In genomic region chr1:223123238-223123976, GRCh38 we compare ENCODE assay signal across 8 cellular contexts. TPM values are rescaled to one million over a fixed set of nuclear protein-coding genes. Genes with fewer than 3 reads are reported as not detected.
DNase-seq lines count a peak whose midpoint lies in the region; ATAC-seq and TF ChIP-seq lines count a peak whose summit lies in the region.

No MANE protein-coding gene starts in this region.

- H2AK5ac ChIP-seq in trophoblast cell (ENCODE audit: low read length): no peak overlapping the region

- H3K27me3 ChIP-seq in DND-41 (ENCODE audit: insufficient read depth, low read length, poor library complexity) (no peaks in the 10 kb centered on the region), trophoblast cell (ENCODE audit: insufficient read depth, low read length) (no peaks in the 10 kb centered on the region)

- H3K4me3 Mint-ChIP-seq in activated T-helper 1 cell treated with anti-CD3 and anti-CD28 coated beads, Interleukin-12 subunit alpha, Interleukin-12 subunit beta, Interleukin-2, Interleukin-4 antibody, amounts not matched to agents 30 ng/mL and 10 ng/mL and 1 ng/mL, durations not matched to agents 14 hours and 24 hours and 36 hours: peak overlapping the region; percentile 31

- H3K4me2 ChIP-seq in DND-41 (ENCODE audit: insufficient read depth, low read length) (no peak overlapping the region), trophoblast cell (ENCODE audit: low read length) (peak overlapping the region; percentile 38)

- H4K8ac ChIP-seq in trophoblast cell (ENCODE audit: low read depth, low read length): peak overlapping the region; percentile 4

- intact Hi-C loops in activated T-helper 1 cell treated with anti-CD3 and anti-CD28 coated beads, Interleukin-12 subunit alpha, Interleukin-12 subunit beta, Interleukin-2, Interleukin-4 antibody, amounts not matched to agents 30 ng/mL and 10 ng/mL and 1 ng/mL, durations not matched to agents 14 hours and 24 hours and 36 hours (cut with micrococcal nuclease): loop anchor here (1.0 to 10.0 kb wide), 5 partner anchors 20 to 658 kb away; partner anchors contain the start of genes FAM177B and TLR5

- H3K4me1 Mint-ChIP-seq in activated T-helper 1 cell treated with anti-CD3 and anti-CD28 coated beads, Interleukin-12 subunit alpha, Interleukin-12 subunit beta, Interleukin-2, Interleukin-4 antibody, amounts not matched to agents 30 ng/mL and 10 ng/mL and 1 ng/mL, durations not matched to agents 14 hours and 24 hours and 36 hours (ENCODE audit: low read depth): peaks cover 8% of the 10 kb centered on the region

- H3K9me3 Mint-ChIP-seq in activated T-helper 1 cell treated with anti-CD3 and anti-CD28 coated beads, Interleukin-12 subunit alpha, Interleukin-12 subunit beta, Interleukin-2, Interleukin-4 antibody, amounts not matched to agents 30 ng/mL and 10 ng/mL and 1 ng/mL, durations not matched to agents 14 hours and 24 hours and 36 hours: no peaks in the 10 kb centered on the region

- H3K14ac ChIP-seq in trophoblast cell (ENCODE audit: low read length): no peak overlapping the region

- no peak overlapping the region for H3K18ac ChIP-seq in trophoblast cell (ENCODE audit: low read length)

- H3K36me3 Mint-ChIP-seq in activated T-helper 1 cell treated with anti-CD3 and anti-CD28 coated beads, Interleukin-12 subunit alpha, Interleukin-12 subunit beta, Interleukin-2, Interleukin-4 antibody, amounts not matched to agents 30 ng/mL and 10 ng/mL and 1 ng/mL, durations not matched to agents 14 hours and 24 hours and 36 hours (ENCODE audit: low read depth): no peaks in the 10 kb centered on the region

- H3K9me3 ChIP-seq in DND-41 (ENCODE audit: insufficient read depth, low read length, severe bottlenecking) (no peaks in the 10 kb centered on the region), trophoblast cell (ENCODE audit: insufficient read depth, low read depth, low read length) (no peaks in the 10 kb centered on the region)

- H4K91ac ChIP-seq in trophoblast cell (ENCODE audit: low read depth, low read length): no peak overlapping the region

- H3K9ac ChIP-seq in DND-41 (ENCODE audit: low read depth, low read length) (no peak overlapping the region), trophoblast cell (ENCODE audit: low read length) (no peak overlapping the region)

- H3K4me1 ChIP-seq in DND-41 (ENCODE audit: insufficient read depth, low read length) (no peaks in the 10 kb centered on the region), trophoblast cell (ENCODE audit: control insufficient read depth in 1 of 2, insufficient read depth in 2 of 2, low read length in 2 of 2) (peaks cover 12 to 17% of the 10 kb centered on the region in 2 experiments)

- ATAC-seq in DND-41 (ENCODE audit: insufficient read depth, low read depth) (peak; percentile 85), GM21576 (IDR thresholded peaks at IDR 0.05; ENCODE audit: unreplicated experiment) (peak; percentile 94)

- H3K36me3 ChIP-seq in DND-41 (ENCODE audit: insufficient read depth, low read length) (no peaks in the 10 kb centered on the region), trophoblast cell (ENCODE audit: control insufficient read depth in 1 of 2, insufficient read depth in 2 of 2, low read length in 2 of 2) (no peaks in the 10 kb centered on the region)

- peaks cover 7% of the 10 kb centered on the region for H3K27me3 Mint-ChIP-seq in activated T-helper 1 cell treated with anti-CD3 and anti-CD28 coated beads, Interleukin-12 subunit alpha, Interleukin-12 subunit beta, Interleukin-2, Interleukin-4 antibody, amounts not matched to agents 30 ng/mL and 10 ng/mL and 1 ng/mL, durations not matched to agents 14 hours and 24 hours and 36 hours (ENCODE audit: insufficient read depth)

- WGBS in trophoblast cell (ENCODE audit: extremely low coverage, insufficient coverage, insufficient read length): no CpG with 5 or more reads among the region's 16 CpGs

- no peak overlapping the region for H2AFZ ChIP-seq in DND-41 (ENCODE audit: low read depth, low read length)
- H2AFZ ChIP-seq in trophoblast cell (ENCODE audit: insufficient read depth, low read length, poor library complexity): no peak overlapping the region

- H3K79me1 ChIP-seq in trophoblast cell (ENCODE audit: low read length): peaks cover 8% of the 10 kb centered on the region

- H3K27ac ChIP-seq in DND-41 (ENCODE audit: low read length) (no peak overlapping the region), trophoblast cell (ENCODE audit: low read depth, low read length) (peak overlapping the region; percentile 1)

- H3K27ac Mint-ChIP-seq in activated T-helper 1 cell treated with anti-CD3 and anti-CD28 coated beads, Interleukin-12 subunit alpha, Interleukin-12 subunit beta, Interleukin-2, Interleukin-4 antibody, amounts not matched to agents 30 ng/mL and 10 ng/mL and 1 ng/mL, durations not matched to agents 14 hours and 24 hours and 36 hours: no peak overlapping the region

- DNase-seq in DND-41 (peak; percentile 54), RPMI8226 (peak; percentile 83), fibroblast of the conjunctiva (ENCODE audit: low read depth) (peak; percentile 32), trophoblast cell (peak; percentile 51 to 87), ureter (ENCODE audit: low spot score) (peak; percentile 73)
- DNase-seq in Jurkat, Clone E6-1 (ENCODE audit: low read depth, low spot score): peak; percentile 61
- peak; percentile 57 for DNase-seq in activated T-helper 1 cell treated with anti-CD3 and anti-CD28 coated beads, Interleukin-12 subunit alpha, Interleukin-12 subunit beta, Interleukin-2, Interleukin-4 antibody, amounts not matched to agents 30 ng/mL and 10 ng/mL and 1 ng/mL, durations not matched to agents 14 hours and 24 hours and 36 hours (ENCODE audit: low spot score)

- H2BK12ac ChIP-seq in trophoblast cell (ENCODE audit: low read length): no peak overlapping the region

- H3K4me3 ChIP-seq in DND-41 (ENCODE audit: low read depth in 1 of 2, low read length in 2 of 2) (no peak overlapping the region), trophoblast cell (ENCODE audit: low read depth, low read length) (no peak overlapping the region)
- H3K4me3 ChIP-seq in Jurkat, Clone E6-1 (ENCODE audit: low read length): no peak overlapping the region

- H3K79me2 ChIP-seq in DND-41 (ENCODE audit: insufficient read depth, low read length) (no peaks in the 10 kb centered on the region), trophoblast cell (ENCODE audit: control insufficient read depth, insufficient read depth, low read length, poor library complexity) (no peaks in the 10 kb centered on the region)

- H2BK5ac ChIP-seq in trophoblast cell (ENCODE audit: low read depth, low read length, poor library complexity): no peak overlapping the region

- no peak overlapping the region for H3K23ac ChIP-seq in trophoblast cell (ENCODE audit: low read length)

- no peak overlapping the region for H3K4ac ChIP-seq in trophoblast cell (ENCODE audit: low read depth, low read length)

- TF ChIP-seq CTCF in DND-41 (IDR thresholded peaks at IDR 0.05; ENCODE audit: borderline replicate concordance, extremely low read depth, low read length, poor library complexity, severe bottlenecking): peak; percentile 76

- no peaks in the 10 kb centered on the region for H4K20me1 ChIP-seq in DND-41 (ENCODE audit: insufficient read depth, low read length)

- H2BK120ac ChIP-seq in trophoblast cell (ENCODE audit: insufficient read depth, low read length, poor library complexity): no peak overlapping the region

- H4K12ac ChIP-seq in trophoblast cell (ENCODE audit: low read depth, low read length): no peak overlapping the region

RNA-seq across cellular contexts. Expression of gene TLR5, which starts 19.6 kb away (rescaled TPM):
- polyA plus RNA-seq in Jurkat, Clone E6-1 (2012; ENCODE audit: insufficient read depth, insufficient read length): 1.5 TPM
- total RNA-seq in activated T-helper 1 cell treated with anti-CD3 and anti-CD28 coated beads, Interleukin-12 subunit alpha, Interleukin-12 subunit beta, Interleukin-2, Interleukin-4 antibody, amounts not matched to agents 30 ng/mL and 10 ng/mL and 1 ng/mL, durations not matched to agents 14 hours and 24 hours and 36 hours: not detected in 2 replicates
- 0.31 and 0.34 TPM in 2 replicates for polyA plus RNA-seq in trophoblast cell (2013)
- 24.7 TPM for total RNA-seq in ureter

Comparison
In these comparisons a context has a peak if more than half of its experiments do, and no peak if none do; other contexts are left out.
1. DNase-seq: peak in every context shown above with its lines; median percentile 83 in RPMI8226; 73 in ureter; 69 in trophoblast cell; 61 in Jurkat, Clone E6-1; 57 in activated T-helper 1 cell treated with anti-CD3 and anti-CD28 coated beads, Interleukin-12 subunit alpha, Interleukin-12 subunit beta, Interleukin-2, Interleukin-4 antibody, amounts not matched to agents 30 ng/mL and 10 ng/mL and 1 ng/mL, durations not matched to agents 14 hours and 24 hours and 36 hours; 54 in DND-41; 32 in fibroblast of the conjunctiva.
2. RNA of gene TLR5, which starts 19.6 kb away (total RNA-seq): 24.7 TPM in ureter (single experiment); not detected in activated T-helper 1 cell treated with anti-CD3 and anti-CD28 coated beads, Interleukin-12 subunit alpha, Interleukin-12 subunit beta, Interleukin-2, Interleukin-4 antibody, amounts not matched to agents 30 ng/mL and 10 ng/mL and 1 ng/mL, durations not matched to agents 14 hours and 24 hours and 36 hours; every median in the first group is over 10 times any median in the second.